ENCODE assay signal across 22 cellular contexts in the genomic region with DNA sequence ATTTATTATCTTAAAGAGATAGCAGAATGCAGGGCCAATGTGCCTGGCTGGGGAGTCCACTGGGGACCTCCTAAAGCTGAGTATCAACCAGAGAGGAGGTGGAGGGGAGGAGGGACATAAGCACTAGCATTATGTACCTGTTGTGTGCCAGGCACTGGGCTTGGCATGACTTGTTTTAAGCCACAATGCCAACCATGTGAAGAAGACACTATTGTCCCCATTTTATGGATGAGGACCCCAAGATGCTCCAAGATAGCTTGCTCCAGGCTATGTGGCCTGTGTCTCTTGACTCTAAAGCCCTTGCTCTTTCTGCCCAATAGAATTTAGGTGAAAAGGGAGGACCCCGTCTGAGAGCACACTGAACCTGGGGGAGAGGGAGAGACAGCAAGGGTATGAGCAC.
"Had no signal": no experiment of that assay in that cellular context is flagged by ENCODE, and none has a peak within 500 bp of the region (broad histone marks: within the 10 kb centered on the region; RNA-seq: fewer than 3 reads in every experiment).

No MANE protein-coding gene starts in this region.

- H3K9me3 ChIP-seq: Peyer's patch, SJCRH30 had no signal

- H3K27me3 ChIP-seq: MG63, Peyer's patch had no signal

- DNase-seq: Karpas-422, KG1, MG63, NCI-H1092, NCI-H1105 treated with DMSO at 0.1 percent for 48 hours, NCI-H1436, NCI-H187, NCI-H2029, NCI-H2081 treated with DMSO at 0.1 percent for 48 hours, NCI-H2171, NCI-H226, NCI-H446, NCI-H510A, NCI-H524 treated with DMSO at 0.1 percent for 48 hours, NCI-H69, NCI-H774, PC-9, Peyer's patch, SHP77 treated with DMSO at 0.1 percent for 48 hours, SJCRH30 had no signal

- H3K4me1 ChIP-seq: Peyer's patch, SJCRH30 had no signal

- ATAC-seq: Right ventricle myocardium inferior, SK-N-SH treated with all-trans-retinoic acid at 6 μM for 48 hours had no signal

- H3K27ac ChIP-seq: PC-9, Peyer's patch, SJCRH30 had no signal

- H3K36me3 ChIP-seq: MG63, Peyer's patch, SJCRH30 had no signal

- H3K4me3 ChIP-seq: MG63, PC-9, Peyer's patch, SJCRH30 had no signal
